ENCODE assay signal across 8 cellular contexts in the genomic region with DNA sequence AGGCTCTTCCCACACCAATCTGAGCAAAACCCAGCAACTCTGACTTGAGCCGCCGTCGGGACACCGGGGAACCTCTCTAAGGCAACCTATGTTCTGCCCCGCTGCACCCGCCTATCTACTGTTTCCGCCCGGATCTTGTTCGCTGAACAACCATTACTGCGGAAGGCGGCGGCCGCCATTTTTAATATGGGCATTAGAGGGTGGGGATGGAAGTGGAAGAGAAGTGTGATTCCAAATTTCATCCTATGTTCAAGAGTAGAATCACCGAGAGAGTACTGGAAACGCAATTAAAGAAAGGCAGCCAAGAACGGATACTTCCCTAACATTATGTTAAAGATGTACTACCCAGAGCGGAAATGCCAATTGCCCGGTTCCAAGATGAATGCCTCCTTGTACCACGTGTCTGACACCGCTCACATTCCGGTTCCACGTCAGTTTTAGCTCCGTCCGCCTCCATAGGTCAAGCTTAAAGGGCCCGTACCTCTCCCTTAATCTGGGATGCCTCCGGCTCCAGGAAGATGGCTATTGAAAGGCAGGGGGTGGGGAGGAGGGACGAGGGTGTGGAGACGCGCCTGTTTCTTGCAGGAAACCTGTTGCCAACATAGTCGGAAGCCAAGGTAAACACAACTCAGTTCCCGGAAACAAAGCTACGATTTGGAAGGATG. TPM values are rescaled to one million over a fixed set of nuclear protein-coding genes. Genes with fewer than 3 reads are reported as not detected.
DNase-seq lines count a peak whose midpoint lies in the region; TF ChIP-seq lines count a peak whose summit lies in the region.

A gene (minus strand): TSS at position 95 of the 665 bp plus-strand sequence. CDS start 198 bp downstream, outside the sequence.

- no peak for TF ChIP-seq CTCF in nephron (IDR thresholded peaks at IDR 0.05; ENCODE audit: unreplicated experiment in 3 of 3)

- peak within 1 kb of the TSS; percentile 84 to 92 (median 91) for H3K4me3 Mint-ChIP-seq in nephron
- H3K4me3 Mint-ChIP-seq in stimulated activated naive CD8-positive, alpha-beta T cell treated with anti-CD3 and anti-CD28 coated beads, Interleukin-15, Interleukin-2, amounts not matched to agents 100 ng/mL and 50 ng/mL, for 24 hours = peak within 1 kb of the TSS; percentile 88

- H3K9me3 Mint-ChIP-seq in nephron = no peaks in the 10 kb centered on the region
- no peaks in the 10 kb centered on the region for H3K9me3 Mint-ChIP-seq in stimulated activated naive CD8-positive, alpha-beta T cell treated with anti-CD3 and anti-CD28 coated beads, Interleukin-15, Interleukin-2, amounts not matched to agents 100 ng/mL and 50 ng/mL, for 24 hours

- H3K4me1 Mint-ChIP-seq in nephron = peaks cover 38% of the 10 kb centered on the region
- H3K4me1 Mint-ChIP-seq in stimulated activated naive CD8-positive, alpha-beta T cell treated with anti-CD3 and anti-CD28 coated beads, Interleukin-15, Interleukin-2, amounts not matched to agents 100 ng/mL and 50 ng/mL, for 24 hours (ENCODE audit: low read depth) = peaks cover 46% of the 10 kb centered on the region

- DNase-seq in EH (ENCODE audit: low read depth) = peak; percentile 98
- DNase-seq in H7 = peak; percentile 82
- DNase-seq in M059J (ENCODE audit: low read depth) = peak; percentile 97
- peak; percentile 95 for DNase-seq in SHP77 treated with DMSO at 0.1 percent for 48 hours (lab: John Stamatoyannopoulos, UW)
- peak; percentile 75 for DNase-seq in activated effector memory CD4-positive, alpha-beta T cell treated with Interleukin-2 at 50 U/mL for 16 hours
- peak; percentile 97 for DNase-seq in fibroblast of the conjunctiva (ENCODE audit: low read depth)

- peaks cover 2% of the 10 kb centered on the region; the same call in 1 of the 2 replicates for H3K27me3 ChIP-seq in H7 (ENCODE audit: control insufficient read depth, insufficient read depth, low read length)

- peaks cover 16% of the 10 kb centered on the region for H3K36me3 ChIP-seq in H7 (replicated peaks; ENCODE audit: control insufficient read depth, insufficient read depth, low read length)

- H3K36me3 Mint-ChIP-seq in nephron (ENCODE audit: low read depth) = peaks cover 21% of the 10 kb centered on the region
- peaks cover 34% of the 10 kb centered on the region for H3K36me3 Mint-ChIP-seq in stimulated activated naive CD8-positive, alpha-beta T cell treated with anti-CD3 and anti-CD28 coated beads, Interleukin-15, Interleukin-2, amounts not matched to agents 100 ng/mL and 50 ng/mL, for 24 hours (ENCODE audit: low read depth)

- H3K27me3 Mint-ChIP-seq in nephron (ENCODE audit: low read depth) = peaks cover 3% of the 10 kb centered on the region
- H3K27me3 Mint-ChIP-seq in stimulated activated naive CD8-positive, alpha-beta T cell treated with anti-CD3 and anti-CD28 coated beads, Interleukin-15, Interleukin-2, amounts not matched to agents 100 ng/mL and 50 ng/mL, for 24 hours = no peaks in the 10 kb centered on the region

- H3K27ac Mint-ChIP-seq in nephron = peak within 1 kb of the TSS; percentile 98 to 99 (median 98)
- peak within 1 kb of the TSS; percentile 96 for H3K27ac Mint-ChIP-seq in stimulated activated naive CD8-positive, alpha-beta T cell treated with anti-CD3 and anti-CD28 coated beads, Interleukin-15, Interleukin-2, amounts not matched to agents 100 ng/mL and 50 ng/mL, for 24 hours

- H3K4me3 ChIP-seq in H7 (ENCODE audit: insufficient read depth, low read depth, low read length) = peak within 1 kb of the TSS; percentile 94

RNA-seq across cellular contexts. Expression of the gene that starts here (rescaled TPM):
- 30.7 and 44.3 TPM in 2 replicates for total RNA-seq in H7 (2014; rRNA removed; shearing (Covaris generic))
- 42.1 and 50.9 TPM in 2 replicates for total RNA-seq in M059J (2014; rRNA removed; shearing (Covaris generic))

Comparison
In these comparisons a context has a peak if more than half of its experiments do, and no peak if none do; other contexts are left out.
1. Peak in every context shown above with its lines: DNase-seq and H3K4me3 ChIP-seq.